In genomic region chr22:43667658-43668057, GRCh38 we compare ENCODE assay signal across 25 cellular contexts.
"Had no signal": no experiment of that assay in that cellular context is flagged by ENCODE, and none has a peak within 500 bp of the region (broad histone marks: within the 10 kb centered on the region; RNA-seq: fewer than 3 reads in every experiment).

No MANE protein-coding gene starts in this region.

- H3K9me3 ChIP-seq: MG63, SK-N-SH had no signal

- H3K27ac ChIP-seq: RWPE1 had no signal

- H3K36me3 ChIP-seq: MG63 had no signal

- DNase-seq: IMR-90, Karpas-422, KG1, MG63, NCI-H1092, NCI-H1105 treated with DMSO at 0.1 percent for 48 hours, NCI-H1417 treated with DMSO at 0.1 percent for 48 hours, NCI-H146, NCI-H1694 treated with DMSO at 0.1 percent for 48 hours, NCI-H1930, NCI-H2081, NCI-H2107, NCI-H2227 treated with DMSO at 0.1 percent for 48 hours, NCI-H446, NCI-H510A, NCI-H524 treated with DMSO at 0.1 percent for 48 hours, NCI-H69, NCI-H774, PC-3, SHP77, SK-N-SH, SW 1271 had no signal

- ATAC-seq: HepG2, Panc1, PC-3 had no signal

- H3K27me3 ChIP-seq: MG63 had no signal

- H3K4me3 ChIP-seq: MG63 had no signal
